ENCODE assay signal across 14 cellular contexts in the genomic region with DNA sequence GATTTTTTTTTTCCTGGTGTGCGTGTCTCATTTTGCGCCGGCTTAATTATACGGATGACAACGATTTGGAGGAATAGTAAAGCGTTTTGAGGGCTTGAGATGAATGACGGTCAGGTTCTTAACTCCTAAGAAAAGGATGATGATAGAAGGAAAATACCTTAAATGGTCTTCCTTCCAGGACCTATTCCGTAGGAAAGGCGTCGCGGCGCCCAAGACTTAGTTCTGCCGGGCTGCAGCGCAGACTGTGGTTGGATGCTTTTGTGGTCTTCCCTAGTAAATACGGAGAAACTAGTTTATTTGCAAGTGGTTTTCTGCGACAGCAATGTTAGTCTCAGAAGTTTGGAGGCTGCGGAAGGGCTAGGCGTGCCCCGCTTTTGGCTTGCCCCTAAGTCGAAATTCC. TPM values are rescaled to one million over a fixed set of nuclear protein-coding genes. Genes with fewer than 3 reads are reported as not detected.
A peak's percentile ranks its signal among the peaks of the same experiment; 100 is the strongest.
DNase-seq lines count a peak whose midpoint lies in the region; FAIRE-seq and TF ChIP-seq lines count a peak whose summit lies in the region.
"Had no signal": no experiment of that assay in that cellular context is flagged by ENCODE, and none has a peak within 500 bp of the region (broad histone marks: within the 10 kb centered on the region; RNA-seq: fewer than 3 reads in every experiment).

No MANE protein-coding gene starts in this region.

- no peak overlapping the region for H3K27ac Mint-ChIP-seq in type B pancreatic cell
- H3K27ac Mint-ChIP-seq: CD8-positive, alpha-beta T cell had no signal

- peaks cover 16% of the 10 kb centered on the region for H3K23me2 ChIP-seq in H1 (ENCODE audit: low read depth, low read length)

- peak overlapping the region; percentile 65; the same call in 1 of the 2 replicates for H3K27ac ChIP-seq in HUES6 (ENCODE audit: low read depth, low read length)
- H3K27ac ChIP-seq in H1 (ENCODE audit: low read depth, low read length) = peak overlapping the region; percentile 71
- H3K27ac ChIP-seq in iPS-18a (ENCODE audit: low read length) = peak overlapping the region; percentile 74
- H3K27ac ChIP-seq: SK-N-MC had no signal

- WGBS in H1 (ENCODE audit: extremely low coverage in 1 of 2, insufficient coverage in 1 of 2, insufficient read length in 1 of 2, insufficient replicate concordance in 2 of 2, low coverage in 1 of 2, low lambda C conversion rate in 2 of 2, missing lambda C conversion rate in 1 of 2), 2 experiments = 40% methylated on average over 20 of the region's 20 CpGs; no CpG with 5 or more reads in 1 of the 2 experiments

- H3K9ac ChIP-seq in HUES6 (ENCODE audit: low read length) = peak overlapping the region; percentile 21
- H3K9ac ChIP-seq in H1 (replicated peaks in 1 of 4; ENCODE audit: extremely low read depth in 1 of 4, low read depth in 3 of 4, low read length in 3 of 4) = peak overlapping the region in 2 of 4 experiments; percentile 31 to 55; a peak in 4 of 7 replicates
- peak overlapping the region; percentile 71 for H3K9ac ChIP-seq in iPS-18a (ENCODE audit: low read length)

- FAIRE-seq in H1 (lab: Jason Lieb, UNC) (no peak), D721Med (lab: Jason Lieb, UNC) (no peak)

- CTCF ChIA-PET in H1 (lab: Charles Lee; ENCODE audit: partially characterized antibody) = interaction anchor here (0.7 to 8.7 kb wide), 2 partner anchors 10 to 128 kb away, joined by 3 to 57 read pairs; partner anchors contain the start of genes GNAS and GNAS-AS1

- H2BK15ac ChIP-seq in H1 (ENCODE audit: low read length) = no peak overlapping the region

- H3K79me2 ChIP-seq in H1 (ENCODE audit: control insufficient read depth in 1 of 2, insufficient read depth in 2 of 2, low read length in 2 of 2) = peaks cover 30 to 96% of the 10 kb centered on the region in 2 experiments

- peak overlapping the region; percentile 2 for H3K4ac ChIP-seq in H1 (replicated peaks; ENCODE audit: insufficient read length, low read depth, low read length)

- TF ChIP-seq EP300 in H1 (IDR thresholded peaks at IDR 0.05; ENCODE audit: borderline replicate concordance in 1 of 2, low read depth in 2 of 2, low read length in 2 of 2) = no peak

- H2BK20ac ChIP-seq in H1 (ENCODE audit: low read length) = 0 out of 2 replicates have a peak overlapping the region, but pooled peaks have one; percentile 1

- H3K36me3 ChIP-seq in HUES6 (ENCODE audit: control insufficient read depth, insufficient read depth, low read length) (peaks cover 55% of the 10 kb centered on the region), H1 (ENCODE audit: control insufficient read depth in 2 of 4, insufficient read depth in 4 of 4, low read length in 3 of 4) (peaks cover 2 to 47% (median 17%) of the 10 kb centered on the region in 4 experiments; a peak in 6 of 8 replicates), iPS-18a (ENCODE audit: control insufficient read depth, low read depth, low read length) (no peaks in the 10 kb centered on the region)
- H3K36me3 ChIP-seq: HAP-1, MG63 had no signal

- peak overlapping the region; percentile 77 for H4K91ac ChIP-seq in H1 (replicated peaks; ENCODE audit: insufficient read length, low read length)

- no peak for TF ChIP-seq RAD21 in H1 (IDR thresholded peaks at IDR 0.05 in 1 of 2, conservative IDR thresholded peaks at IDR 0.05 in 1 of 2; ENCODE audit: low read depth in 2 of 2, low read length in 2 of 2)

- H2AFZ ChIP-seq in H1 (ENCODE audit: low read length) = no peak overlapping the region

- H3K9me3 Mint-ChIP-seq in type B pancreatic cell = no peaks in the 10 kb centered on the region
- H3K9me3 Mint-ChIP-seq: CD8-positive, alpha-beta T cell had no signal

- peak overlapping the region; percentile 76 for H3K18ac ChIP-seq in H1 (ENCODE audit: extremely low read depth, low read length)

- peak overlapping the region; percentile 21 for H2BK120ac ChIP-seq in H1 (replicated peaks; ENCODE audit: low read depth, low read length)

- H3K14ac ChIP-seq in H1 (ENCODE audit: insufficient read length) = no peak overlapping the region

- peaks cover 53% of the 10 kb centered on the region for H3K4me1 ChIP-seq in HUES6 (ENCODE audit: control insufficient read depth, insufficient read depth, low read length)
- peaks cover 15 to 36% (median 21%) of the 10 kb centered on the region in 4 experiments for H3K4me1 ChIP-seq in H1 (replicated peaks in 1 of 4; ENCODE audit: control insufficient read depth in 3 of 4, insufficient read depth in 4 of 4, low read length in 3 of 4)
- H3K4me1 ChIP-seq in iPS-18a (ENCODE audit: control insufficient read depth, low read depth, low read length) = peaks cover 40% of the 10 kb centered on the region
- H3K4me1 ChIP-seq: HAP-1 had no signal

- POLR2A ChIA-PET in H1 (lab: Charles Lee; ENCODE audit: partially characterized antibody) = interaction anchor here (0.9 to 13.4 kb wide), 9 partner anchors 3 to 190 kb away, joined by 3 to 163 read pairs (median 42); partner anchors contain the start of genes GNAS, GNAS-AS1, NPEPL1 and STX16

- H3K56ac ChIP-seq in H1 (replicated peaks; ENCODE audit: insufficient read length, low read depth, low read length) = peak overlapping the region; percentile 24

- H3K79me1 ChIP-seq in H1 (ENCODE audit: low read depth, low read length) = peaks cover 7% of the 10 kb centered on the region; the same call in 1 of the 2 replicates

- H4K8ac ChIP-seq in H1 (ENCODE audit: extremely low read depth, insufficient read depth, low read length) = no peak overlapping the region

- H3K27me3 Mint-ChIP-seq in type B pancreatic cell = peaks cover 84% of the 10 kb centered on the region

- DNase-seq in H1 (ENCODE audit: low read depth in 1 of 2, low spot score in 2 of 2) (no peak), type B pancreatic cell (ENCODE audit: extremely low spot score, unreplicated experiment) (no peak), D721Med (ENCODE audit: insufficient read length, low spot score) (no peak), DMS153 treated with DMSO at 0.1 percent for 48 hours (lab: John Stamatoyannopoulos, UW; ENCODE audit: unreplicated experiment) (no peak)
- no peak for DNase-seq in activated T-cell treated with anti-CD3 and anti-CD28 coated beads, Interleukin-2, amount 50 U/mL, for 1 hour
- DNase-seq: CD8-positive, alpha-beta T cell; MG63; NCI-H1092 treated with DMSO at 0.1 percent for 48 hours; NCI-H1694; NCI-H69 had no signal

- H3K9me3 ChIP-seq in HUES6 (ENCODE audit: control insufficient read depth, insufficient read depth, low read depth, low read length) (no peaks in the 10 kb centered on the region), H1 (ENCODE audit: insufficient read depth in 2 of 2, low read depth in 1 of 2, low read length in 1 of 2) (no peaks in the 10 kb centered on the region), iPS-18a (ENCODE audit: control insufficient read depth, low read depth, low read length) (no peaks in the 10 kb centered on the region)
- H3K9me3 ChIP-seq: HAP-1, MG63 had no signal

- peak overlapping the region; percentile 95 for H2BK5ac ChIP-seq in H1 (ENCODE audit: low read depth, low read length)

- peaks cover 13% of the 10 kb centered on the region for H3K4me1 Mint-ChIP-seq in type B pancreatic cell (ENCODE audit: unreplicated experiment)

- TF ChIP-seq CTCF in H1 (IDR thresholded peaks at IDR 0.05; ENCODE audit: control extremely low read depth in 1 of 3, insufficient read depth in 1 of 3, low read depth in 1 of 3, low read length in 3 of 3) = no peak
- TF ChIP-seq CTCF in type B pancreatic cell (conservative IDR thresholded peaks at IDR 0.05) = no peak
- TF ChIP-seq CTCF in D721Med (IDR thresholded peaks at IDR 0.05; ENCODE audit: insufficient read depth, missing control alignments) = no peak

- H2AK5ac ChIP-seq in H1 (ENCODE audit: low read depth, low read length) = no peak overlapping the region

- peak overlapping the region; percentile 3; the same call in 1 of the 2 replicates for H2BK12ac ChIP-seq in H1 (ENCODE audit: low read depth, low read length)

- peaks cover 24% of the 10 kb centered on the region for H3K36me3 Mint-ChIP-seq in type B pancreatic cell

- H3K23ac ChIP-seq in H1 (ENCODE audit: insufficient read length) = no peak overlapping the region

- H4K20me1 ChIP-seq in H1 (replicated peaks in 1 of 2; ENCODE audit: control insufficient read depth in 1 of 2, insufficient read depth in 2 of 2, low read length in 2 of 2) = peaks cover 2 to 7% of the 10 kb centered on the region in 2 experiments

- H3K4me2 ChIP-seq in H1 (ENCODE audit: insufficient read depth in 1 of 2, low read depth in 2 of 2, low read length in 2 of 2) = peak overlapping the region; percentile 69 to 98

- TF ChIP-seq POLR2A in H1 (IDR thresholded peaks at IDR 0.05; ENCODE audit: control extremely low read depth in 1 of 2, low read depth in 2 of 2, low read length in 2 of 2) = 0 out of 3 replicates have a peak, but pooled peaks of 1 of the 2 experiments have one; percentile 4

- peaks cover 48% of the 10 kb centered on the region for H3K27me3 ChIP-seq in HUES6 (ENCODE audit: control insufficient read depth, insufficient read depth, low read length)
- H3K27me3 ChIP-seq in H1 (replicated peaks in 1 of 4; ENCODE audit: control insufficient read depth in 3 of 4, extremely low read depth in 1 of 4, insufficient read depth in 3 of 4, low read length in 3 of 4) = peaks cover 0 to 18% (median 11%) of the 10 kb centered on the region in 4 experiments; a peak in 5 of 7 replicates
- H3K27me3 ChIP-seq in iPS-18a (ENCODE audit: control insufficient read depth, insufficient read depth, low read length) = peaks cover 35% of the 10 kb centered on the region

- H3K4me3 Mint-ChIP-seq in type B pancreatic cell = peak overlapping the region; percentile 83
- H3K4me3 Mint-ChIP-seq: CD8-positive, alpha-beta T cell had no signal

- H4K5ac ChIP-seq in H1 (ENCODE audit: insufficient read length, low read depth, low read length) = peak overlapping the region; percentile 65

- H3K4me3 ChIP-seq in HUES6 (ENCODE audit: low read depth, low read length) = peak overlapping the region; percentile 63
- peak overlapping the region; percentile 49 to 62 (median 60) for H3K4me3 ChIP-seq in H1 (ENCODE audit: extremely low read depth in 1 of 4, insufficient read depth in 2 of 4, low read depth in 3 of 4, low read length in 4 of 4)
- H3K4me3 ChIP-seq in iPS-18a (ENCODE audit: low read length) = peak overlapping the region; percentile 79
- H3K4me3 ChIP-seq: HAP-1, MG63, SK-N-MC had no signal

RNA-seq across cellular contexts. Expression of gene GNAS-AS1, which starts 8.4 kb away (rescaled TPM):
- 11.7 and 13.7 TPM in 2 replicates for total RNA-seq in H1 (2021; fragmentation: NEBNext Ultra II Directional; extraction: Animal tissue kit (Norgen Biotek cat#: 25700))
- polyA plus RNA-seq in H1 (2011; rRNA removed) = 4.7 and 5.4 TPM in 2 replicates
- polyA plus RNA-seq in H1 (2011; cell fraction: cytosol; rRNA removed) = 5.8 TPM
- polyA plus RNA-seq in H1 (2011; cell fraction: nucleus; rRNA removed) = 15.2 TPM
- 4.0 to 6.0 TPM (median 5.4 TPM) in 4 replicates for polyA plus RNA-seq in H1 (2012, experiment 1 of 2)
- 4.3 TPM for polyA plus RNA-seq in H1 (2012, experiment 2 of 2)
- 2.2 TPM for polyA plus RNA-seq in H1 (2013, experiment 1 of 2)
- polyA plus RNA-seq in H1 (2013, experiment 2 of 2) = 2.1 TPM
- polyA minus RNA-seq in H1 (2011; rRNA and poly(A)+ RNA removed) = 5.8 and 6.2 TPM in 2 replicates
- polyA minus RNA-seq in H1 (2011; cell fraction: cytosol; rRNA and poly(A)+ RNA removed) = 7.9 TPM
- polyA minus RNA-seq in H1 (2011; cell fraction: nucleus; rRNA and poly(A)+ RNA removed) = 20.0 TPM
- total RNA-seq in type B pancreatic cell (ENCODE audit: low replicate concordance) = 1.7 and 6.1 TPM in 2 replicates

RNA-seq across cellular contexts. Expression of gene GNAS, which starts 10.2 kb away (rescaled TPM):
- total RNA-seq in H1 (2021; fragmentation: NEBNext Ultra II Directional; extraction: Animal tissue kit (Norgen Biotek cat#: 25700)) = 989 and 1,039 TPM in 2 replicates
- polyA plus RNA-seq in H1 (2011; rRNA removed) = 1,613 and 2,238 TPM in 2 replicates
- 1,327 TPM for polyA plus RNA-seq in H1 (2011; cell fraction: cytosol; rRNA removed)
- polyA plus RNA-seq in H1 (2011; cell fraction: nucleus; rRNA removed) = 1,703 TPM
- 953 to 1,220 TPM (median 1,156 TPM) in 4 replicates for polyA plus RNA-seq in H1 (2012, experiment 1 of 2)
- 998 TPM for polyA plus RNA-seq in H1 (2012, experiment 2 of 2)
- polyA plus RNA-seq in H1 (2013, experiment 1 of 2) = 696 TPM
- 746 TPM for polyA plus RNA-seq in H1 (2013, experiment 2 of 2)
- polyA minus RNA-seq in H1 (2011; rRNA and poly(A)+ RNA removed) = 1,072 and 1,265 TPM in 2 replicates
- polyA minus RNA-seq in H1 (2011; cell fraction: cytosol; rRNA and poly(A)+ RNA removed) = 673 TPM
- polyA minus RNA-seq in H1 (2011; cell fraction: nucleus; rRNA and poly(A)+ RNA removed) = 539 TPM
- total RNA-seq in type B pancreatic cell (ENCODE audit: low replicate concordance) = 1,005 and 1,406 TPM in 2 replicates
